8 cellular contexts compared by ENCODE assay signal in the genomic region with DNA sequence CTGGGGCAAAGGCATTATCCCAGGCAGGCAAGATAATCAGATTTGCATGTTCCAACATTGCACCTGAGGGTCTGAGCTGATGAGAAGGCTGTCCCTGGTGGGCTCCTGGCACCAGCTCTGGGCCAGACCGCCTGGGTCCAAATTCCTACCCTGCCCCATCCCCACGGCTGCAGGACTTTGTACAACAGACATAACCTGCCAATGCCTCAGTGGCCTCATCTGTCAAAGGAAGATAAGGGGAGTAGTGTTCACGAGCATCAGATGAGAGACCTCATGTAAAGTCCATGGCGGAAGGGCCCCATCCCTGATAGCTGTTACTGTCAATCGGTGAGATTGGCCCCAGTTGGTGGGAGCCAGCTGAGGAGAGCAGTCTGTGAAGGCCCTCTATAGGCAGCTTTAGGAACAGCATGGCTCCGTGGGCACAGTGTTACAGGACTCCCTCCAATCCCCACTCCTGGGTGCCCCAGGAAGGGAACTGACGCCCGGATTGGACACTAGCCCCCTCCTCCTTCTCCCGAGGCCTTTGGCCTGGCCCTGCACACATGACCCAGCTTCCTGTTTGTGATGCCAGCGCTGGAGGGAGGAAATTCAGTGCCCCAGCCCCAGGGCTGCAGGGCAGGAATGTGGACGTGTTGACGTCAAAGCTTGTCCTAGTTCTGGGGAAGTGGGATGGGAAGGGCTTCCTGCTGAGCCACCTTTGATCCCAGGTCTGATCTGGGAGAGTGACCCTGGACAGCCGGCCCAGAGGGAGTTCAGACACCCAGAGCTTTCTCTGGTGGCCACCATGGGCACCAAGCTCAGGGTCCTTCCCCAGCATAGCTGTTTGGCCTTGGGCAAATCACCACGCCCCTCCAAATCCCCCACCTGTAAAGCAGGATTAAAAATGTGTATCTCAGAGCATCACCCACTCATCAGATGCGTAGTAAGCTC. TPM values are rescaled to one million over a fixed set of nuclear protein-coding genes. Genes with fewer than 3 reads are reported as not detected.
DNase-seq lines count a peak whose midpoint lies in the region; ATAC-seq and TF ChIP-seq lines count a peak whose summit lies in the region.

No MANE protein-coding gene starts in this region.

- H3K27ac ChIP-seq in HEK293 (ENCODE audit: extremely low read depth, low read depth, low read length) (no peak overlapping the region), left lung (peak overlapping the region; percentile 67 to 75)

- intact Hi-C loops in left lung (cut with DNase I) = loop anchor here (5.0 to 10.0 kb wide), 3 partner anchors 60 to 230 kb away; partner anchors contain the start of gene DUSP1 (in 1 of the 2)

- no peaks in the 10 kb centered on the region for H3K36me3 Mint-ChIP-seq in chondrocyte (ENCODE audit: low read depth)

- no peaks in the 10 kb centered on the region for H3K27me3 ChIP-seq in left lung

- no peak overlapping the region for H3K4me3 ChIP-seq in GM12875 (ENCODE audit: low read depth, low read length)
- H3K4me3 ChIP-seq in HEK293 (ENCODE audit: low read depth, low read length) = no peak overlapping the region
- no peak overlapping the region for H3K4me3 ChIP-seq in left lung

- H3K9me3 ChIP-seq in HEK293 (ENCODE audit: control insufficient read depth, insufficient read depth, low read depth, low read length) (no peaks in the 10 kb centered on the region), left lung (no peaks in the 10 kb centered on the region)

- peak; percentile 93 for TF ChIP-seq CTCF in GM12875 (IDR thresholded peaks at IDR 0.05; ENCODE audit: borderline replicate concordance, insufficient read depth, low read depth, low read length)
- TF ChIP-seq CTCF in HEK293 (tag by site-specific recombination; IDR thresholded peaks at IDR 0.05) = peak; percentile 68; the same call in 1 of the 2 replicates
- TF ChIP-seq CTCF in chondrocyte (IDR thresholded peaks at IDR 0.05) = peak; percentile 86
- TF ChIP-seq CTCF in left lung (IDR thresholded peaks at IDR 0.05) = peak; percentile 89 to 94

- peak; percentile 45 for DNase-seq in NCI-H2029 (lab: John Stamatoyannopoulos, UW)
- peak; percentile 53 for DNase-seq in activated CD4-positive, alpha-beta T cell treated with anti-CD3 and anti-CD28 coated beads for 1 hour
- peak; percentile 81 for DNase-seq in chondrocyte (ENCODE audit: low spot score)
- peak; percentile 86 to 88 for DNase-seq in left lung
- peak; percentile 51 for DNase-seq in stimulated activated CD4-positive, alpha-beta T cell treated with anti-CD3 and anti-CD28 coated beads, Interleukin-2, amount 100 ng/mL, for 4 hours (ENCODE audit: low read depth)
- DNase-seq in cortex of kidney (lab: John Stamatoyannopoulos, UW) = no peak

- ATAC-seq in left lung = peak; percentile 81

- no peaks in the 10 kb centered on the region for H3K9me3 Mint-ChIP-seq in chondrocyte (ENCODE audit: low read depth)

- no peaks in the 10 kb centered on the region for H3K36me3 ChIP-seq in HEK293 (ENCODE audit: control insufficient read depth in 2 of 2, insufficient read depth in 1 of 2, low read length in 2 of 2)
- H3K36me3 ChIP-seq in left lung = no peaks in the 10 kb centered on the region

- no peaks in the 10 kb centered on the region for H3K4me1 ChIP-seq in HEK293 (ENCODE audit: control insufficient read depth, insufficient read depth, low read length)
- H3K4me1 ChIP-seq in left lung = peaks cover 21 to 51% of the 10 kb centered on the region in 2 donors

- POLR2A ChIA-PET in HEK293 (lab: Yijun Ruan, JAX) = interaction anchor here (0.5 to 4.2 kb wide), 9 partner anchors 44 to 613 kb away, joined by 3 to 45 read pairs (median 4); partner anchors contain the start of genes DUSP1 and STC2

- H3K4me3 Mint-ChIP-seq in chondrocyte (ENCODE audit: unreplicated experiment) = no peak overlapping the region

- H3K27ac Mint-ChIP-seq in chondrocyte (ENCODE audit: unreplicated experiment) = peak overlapping the region; percentile 36

- no peaks in the 10 kb centered on the region for H3K27me3 Mint-ChIP-seq in chondrocyte (ENCODE audit: low read depth)

- peaks cover 20% of the 10 kb centered on the region for H3K4me1 Mint-ChIP-seq in chondrocyte (ENCODE audit: low read depth)

- CTCF ChIA-PET in HEK293 (lab: Yijun Ruan, JAX) = interaction anchor here (0.5 to 5.4 kb wide), 53 partner anchors 9 to 617 kb away, joined by 3 to 214 read pairs (median 5); partner anchors contain the start of genes ATP6V0E1, DUSP1, NKX2-5 and RPL26L1

TF ChIP-seq in HEK293, 187 proteins besides CTCF, POLR2A, EP300 and RAD21 (continues in another document):
- TF ChIP-seq ZNF747 (tag by site-specific recombination; IDR thresholded peaks at IDR 0.05) (no peak), ZNF658 (tag by site-specific recombination; IDR thresholded peaks at IDR 0.05) (no peak), ZBTB8A (tag by site-specific recombination; IDR thresholded peaks at IDR 0.05) (peak; percentile 43), ZFP37 (tag by site-specific recombination; IDR thresholded peaks at IDR 0.05) (no peak), ZNF146 (tag by site-specific recombination; IDR thresholded peaks at IDR 0.05) (no peak), ZNF529 (tag by site-specific recombination; IDR thresholded peaks at IDR 0.05; ENCODE audit: insufficient replicate concordance) (no peak), IKZF3 (tag by site-specific recombination; IDR thresholded peaks at IDR 0.05) (no peak), ZSCAN30 (tag by site-specific recombination; IDR thresholded peaks at IDR 0.05) (0 out of 2 replicates have a peak, but pooled peaks have one; percentile 13), RBAK (tag by site-specific recombination; IDR thresholded peaks at IDR 0.05) (no peak), ZNF48 (tag by site-specific recombination; IDR thresholded peaks at IDR 0.05) (no peak), MZF1 (tag by site-specific recombination; IDR thresholded peaks at IDR 0.05; ENCODE audit: borderline replicate concordance) (peak; percentile 50; the same call in 1 of the 2 replicates), ZNF843 (tag by site-specific recombination; IDR thresholded peaks at IDR 0.05) (no peak), ZNF610 (tag by site-specific recombination; IDR thresholded peaks at IDR 0.05; ENCODE audit: borderline replicate concordance) (no peak), ZNF335 (tag by site-specific recombination; conservative IDR thresholded peaks at IDR 0.05) (no peak; the same call in 1 of the 2 replicates), ZNF629 (tag by site-specific recombination; IDR thresholded peaks at IDR 0.05) (peak; percentile 21; the same call in 1 of the 2 replicates), ZNF114 (tag by site-specific recombination; IDR thresholded peaks at IDR 0.05) (no peak), ZNF18 (tag by site-specific recombination; IDR thresholded peaks at IDR 0.05) (peak; percentile 27; the same call in 1 of the 2 replicates), ZNF571 (tag by site-specific recombination; IDR thresholded peaks at IDR 0.05) (no peak), KLF7 (tag by site-specific recombination; IDR thresholded peaks at IDR 0.05; ENCODE audit: borderline replicate concordance) (no peak), ZNF585B (tag by site-specific recombination; IDR thresholded peaks at IDR 0.05) (no peak), ZNF501 (tag by site-specific recombination; IDR thresholded peaks at IDR 0.05) (0 out of 2 replicates have a peak, but pooled peaks have one; percentile 28), ZNF514 (tag by site-specific recombination; IDR thresholded peaks at IDR 0.05) (no peak)
- TF ChIP-seq, protein P1, sequence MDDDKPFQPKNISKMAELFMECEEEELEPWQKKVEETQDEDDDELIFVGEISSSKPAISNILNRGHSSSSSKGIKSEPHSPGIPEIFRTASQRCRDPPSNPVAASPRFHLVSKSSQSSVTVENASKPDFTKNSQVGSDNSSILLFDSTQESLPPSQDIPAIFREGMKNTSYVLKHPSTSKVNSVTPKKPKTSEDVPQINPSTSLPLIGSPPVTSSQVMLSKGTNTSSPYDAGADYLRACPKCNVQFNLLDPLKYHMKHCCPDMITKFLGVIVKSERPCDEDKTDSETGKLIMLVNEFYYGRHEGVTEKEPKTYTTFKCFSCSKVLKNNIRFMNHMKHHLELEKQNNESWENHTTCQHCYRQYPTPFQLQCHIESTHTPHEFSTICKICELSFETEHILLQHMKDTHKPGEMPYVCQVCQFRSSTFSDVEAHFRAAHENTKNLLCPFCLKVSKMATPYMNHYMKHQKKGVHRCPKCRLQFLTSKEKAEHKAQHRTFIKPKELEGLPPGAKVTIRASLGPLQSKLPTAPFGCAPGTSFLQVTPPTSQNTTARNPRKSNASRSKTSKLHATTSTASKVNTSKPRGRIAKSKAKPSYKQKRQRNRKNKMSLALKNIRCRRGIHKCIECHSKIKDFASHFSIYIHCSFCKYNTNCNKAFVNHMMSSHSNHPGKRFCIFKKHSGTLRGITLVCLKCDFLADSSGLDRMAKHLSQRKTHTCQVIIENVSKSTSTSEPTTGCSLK (tag by site-specific recombination; IDR thresholded peaks at IDR 0.05) = no peak
- TF ChIP-seq, protein P2, sequence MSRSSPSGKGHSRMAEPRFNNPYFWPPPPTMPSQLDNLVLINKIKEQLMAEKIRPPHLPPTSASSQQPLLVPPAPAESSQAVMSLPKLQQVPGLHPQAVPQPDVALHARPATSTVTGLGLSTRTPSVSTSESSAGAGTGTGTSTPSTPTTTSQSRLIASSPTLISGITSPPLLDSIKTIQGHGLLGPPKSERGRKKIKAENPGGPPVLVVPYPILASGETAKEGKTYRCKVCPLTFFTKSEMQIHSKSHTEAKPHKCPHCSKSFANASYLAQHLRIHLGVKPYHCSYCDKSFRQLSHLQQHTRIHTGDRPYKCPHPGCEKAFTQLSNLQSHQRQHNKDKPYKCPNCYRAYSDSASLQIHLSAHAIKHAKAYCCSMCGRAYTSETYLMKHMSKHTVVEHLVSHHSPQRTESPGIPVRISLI (tag by site-specific recombination; IDR thresholded peaks at IDR 0.05) = no peak

RNA-seq across cellular contexts. Expression of gene DUSP1, which starts 56.2 kb away (rescaled TPM):
- total RNA-seq in chondrocyte (91.5 to 171 TPM (median 150 TPM) in 3 replicates), left lung (100 to 1,000 TPM; 203 to 239 TPM)
